18 cellular contexts compared by ENCODE assay signal in the genomic region with DNA sequence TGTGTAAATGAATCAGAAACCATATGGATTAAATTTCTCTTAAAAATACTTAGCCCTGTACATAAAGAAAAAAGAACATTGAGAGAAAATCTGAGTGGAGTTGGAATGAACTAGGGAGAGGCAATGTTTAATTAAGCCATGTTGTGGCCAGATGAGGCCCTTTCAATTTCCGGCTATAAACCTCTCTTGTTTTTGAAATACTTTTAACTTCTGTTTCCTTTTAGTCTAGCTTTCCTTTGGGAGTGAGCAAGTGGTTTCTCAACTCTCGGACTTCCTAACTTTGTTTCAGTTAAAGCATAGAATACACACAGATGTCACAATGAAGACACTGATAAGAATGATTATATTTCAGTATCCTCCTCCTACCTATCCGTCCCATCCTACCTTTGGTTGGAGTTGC.
A peak's percentile ranks its signal among the peaks of the same experiment; 100 is the strongest.
DNase-seq lines count a peak whose midpoint lies in the region; ATAC-seq, FAIRE-seq and TF ChIP-seq lines count a peak whose summit lies in the region.
"Had no signal": no experiment of that assay in that cellular context is flagged by ENCODE, and none has a peak within 500 bp of the region (broad histone marks: within the 10 kb centered on the region; RNA-seq: fewer than 3 reads in every experiment).

No MANE protein-coding gene starts in this region.

- H2AFZ ChIP-seq in HepG2 (ENCODE audit: low read length): no peak overlapping the region

- DNase-seq in Right ventricle myocardium superior: no peak
- DNase-seq in right atrium auricular region (ENCODE audit: low spot score): no peak
- DNase-seq in RPMI7951 (ENCODE audit: low read depth): peak; percentile 11
- no peak for DNase-seq in tibial nerve (ENCODE audit: low spot score in 2 of 2)
- DNase-seq in nucleus accumbens (lab: John Stamatoyannopoulos, UW): no peak
- no peak for DNase-seq in coronary artery (ENCODE audit: low spot score)
- no peak for DNase-seq in HepG2 (ENCODE audit: low spot score)
- DNase-seq: activated CD4-positive, alpha-beta T cell treated with anti-CD3 and anti-CD28 coated beads for 36 hours; activated CD8-positive, alpha-beta memory T cell treated with anti-CD3 and anti-CD28 coated beads, Interleukin-2, amount 50 U/mL, for 4 hours; CD8-positive, alpha-beta memory T cell; NCI-H2029 treated with DMSO at 0.1 percent for 48 hours; NCI-H510A treated with DMSO at 0.1 percent for 48 hours; SJCRH30; stimulated activated CD4-positive, alpha-beta T cell treated with anti-CD3 and anti-CD28 coated beads, Interleukin-15, amount 100 ng/mL, for 24 hours; stimulated activated naive CD4-positive, alpha-beta T cell treated with Interleukin-2 at 50 U/mL for 16 hours had no signal

- TF ChIP-seq POLR2A in tibial nerve (IDR thresholded peaks at IDR 0.05) (no peak), HepG2 (IDR thresholded peaks at IDR 0.05; ENCODE audit: insufficient read depth in 1 of 2, low read depth in 2 of 2, low read length in 2 of 2) (no peak)

- POLR2A ChIA-PET in HepG2 (lab: Yijun Ruan, JAX): no interaction called here

- peak; percentile 66 for ATAC-seq in Right ventricle myocardium superior (ENCODE audit: poor library complexity)
- no peak for ATAC-seq in HepG2
- ATAC-seq: activated CD4-positive, alpha-beta T cell treated with anti-CD3 and anti-CD28 coated beads for 36 hours had no signal

- H4K20me1 ChIP-seq in HepG2 (ENCODE audit: insufficient read depth, low read length): no peaks in the 10 kb centered on the region

- H3K79me2 ChIP-seq in HepG2 (ENCODE audit: insufficient read depth, low read length): no peaks in the 10 kb centered on the region

- TF ChIP-seq CTCF in right atrium auricular region (IDR thresholded peaks at IDR 0.05) (no peak), tibial nerve (IDR thresholded peaks at IDR 0.05) (no peak), coronary artery (IDR thresholded peaks at IDR 0.05) (no peak), HepG2 (CRISPR knock-in tag; IDR thresholded peaks at IDR 0.05) (no peak)

- in situ Hi-C loops in HepG2 (cut with HindIII; ENCODE audit: extremely low pct_ligation_motif_present, low pct_unique_long_range_greater_than_20kb): no loop called here

- no peak overlapping the region for H3K4me2 ChIP-seq in HepG2 (ENCODE audit: low read depth, low read length)

- H3K9ac ChIP-seq in HepG2 (ENCODE audit: insufficient read depth, low read depth, low read length): no peak overlapping the region

- no TSS peak for BruUV-seq in HepG2 (replicated peaks; lab: Mats Ljungman, UMichigan)

- TF ChIP-seq RAD21 in HepG2 (CRISPR knock-in tag; IDR thresholded peaks at IDR 0.05): no peak

- no peak overlapping the region for H3K27ac ChIP-seq in right atrium auricular region
- peak overlapping the region; percentile 23 for H3K27ac ChIP-seq in layer of hippocampus (ENCODE audit: low read depth, low read length)
- peak overlapping the region in 3 of 4 donors; percentile 5 to 58 (median 16) for H3K27ac ChIP-seq in tibial nerve
- peak overlapping the region in 1 of 2 donors; percentile 65 for H3K27ac ChIP-seq in coronary artery
- H3K27ac ChIP-seq in HepG2 (ENCODE audit: extremely low read length, insufficient read depth, low read length): no peak overlapping the region
- H3K27ac ChIP-seq: ascending aorta, SJCRH30 had no signal

- no peak for FAIRE-seq in HepG2 (lab: Jason Lieb, UNC)
- FAIRE-seq: A204.1 had no signal

- no peak overlapping the region for H3K4me3 ChIP-seq in right atrium auricular region
- H3K4me3 ChIP-seq in tibial nerve: no peak overlapping the region
- H3K4me3 ChIP-seq in coronary artery: no peak overlapping the region
- H3K4me3 ChIP-seq in HepG2 (replicated peaks in 1 of 3; ENCODE audit: insufficient read depth in 1 of 3, low read depth in 2 of 3, low read length in 3 of 3): no peak overlapping the region
- H3K4me3 ChIP-seq: ascending aorta, SJCRH30 had no signal

- CTCF ChIA-PET in HepG2 (lab: Yijun Ruan, JAX; ENCODE audit: low intra/inter-chr PET ratio, low total read pairs): no interaction called here

- H3K4me1 ChIP-seq in right atrium auricular region (peaks cover 0 to 20% of the 10 kb centered on the region in 2 donors), tibial nerve (peaks cover 0 to 28% (median 8%) of the 10 kb centered on the region in 4 donors), HepG2 (ENCODE audit: insufficient read depth, low read length) (no peaks in the 10 kb centered on the region)
- H3K4me1 ChIP-seq: ascending aorta had no signal

- intact Hi-C loops in Right ventricle myocardium superior (cut with DNase I) (no loop called here), HepG2 (cut with micrococcal nuclease; ENCODE audit: unreplicated experiment) (no loop called here)

- H3K9me3 ChIP-seq in right atrium auricular region (no peaks in the 10 kb centered on the region), tibial nerve (peaks cover 0 to 3% (median 0%) of the 10 kb centered on the region in 4 donors), HepG2 (ENCODE audit: low read length) (no peaks in the 10 kb centered on the region)
- H3K9me3 ChIP-seq: ascending aorta had no signal

- 56 to 59% methylated on average over 3 of the region's 3 CpGs for WGBS in tibial nerve, 2 donors
- 61% methylated on average over 3 of the region's 3 CpGs for WGBS in HepG2 (ENCODE audit: low lambda C conversion rate)

- TF ChIP-seq EP300 in tibial nerve (IDR thresholded peaks at IDR 0.05): no peak
- no peak for TF ChIP-seq EP300 in HepG2 (IDR thresholded peaks at IDR 0.05; ENCODE audit: low read depth in 2 of 2, low read length in 2 of 2)
- TF ChIP-seq EP300 in HepG2 (CRISPR knock-in tag; IDR thresholded peaks at IDR 0.05; ENCODE audit: borderline replicate concordance): no peak

- H3K36me3 ChIP-seq in right atrium auricular region (peaks cover 3% of the 10 kb centered on the region), tibial nerve (no peaks in the 10 kb centered on the region), HepG2 (replicated peaks in 1 of 2; ENCODE audit: control insufficient read depth in 1 of 2, insufficient read depth in 2 of 2, low read length in 2 of 2) (no peaks in the 10 kb centered on the region)
- H3K36me3 ChIP-seq: ascending aorta had no signal

- H3K27me3 ChIP-seq in right atrium auricular region: no peaks in the 10 kb centered on the region
- no peaks in the 10 kb centered on the region for H3K27me3 ChIP-seq in layer of hippocampus (ENCODE audit: control insufficient read depth, insufficient read depth, low read length)
- no peaks in the 10 kb centered on the region for H3K27me3 ChIP-seq in tibial nerve
- no peaks in the 10 kb centered on the region for H3K27me3 ChIP-seq in HepG2 (ENCODE audit: control insufficient read depth in 1 of 2, insufficient read depth in 2 of 2, low read length in 2 of 2)
- H3K27me3 ChIP-seq: ascending aorta, SJCRH30 had no signal

TF ChIP-seq in HepG2, 621 proteins besides CTCF, POLR2A, EP300 and RAD21:
- no peak for TF ChIP-seq ZNF17 (CRISPR knock-in tag; IDR thresholded peaks at IDR 0.05)
- TF ChIP-seq, protein P1, sequence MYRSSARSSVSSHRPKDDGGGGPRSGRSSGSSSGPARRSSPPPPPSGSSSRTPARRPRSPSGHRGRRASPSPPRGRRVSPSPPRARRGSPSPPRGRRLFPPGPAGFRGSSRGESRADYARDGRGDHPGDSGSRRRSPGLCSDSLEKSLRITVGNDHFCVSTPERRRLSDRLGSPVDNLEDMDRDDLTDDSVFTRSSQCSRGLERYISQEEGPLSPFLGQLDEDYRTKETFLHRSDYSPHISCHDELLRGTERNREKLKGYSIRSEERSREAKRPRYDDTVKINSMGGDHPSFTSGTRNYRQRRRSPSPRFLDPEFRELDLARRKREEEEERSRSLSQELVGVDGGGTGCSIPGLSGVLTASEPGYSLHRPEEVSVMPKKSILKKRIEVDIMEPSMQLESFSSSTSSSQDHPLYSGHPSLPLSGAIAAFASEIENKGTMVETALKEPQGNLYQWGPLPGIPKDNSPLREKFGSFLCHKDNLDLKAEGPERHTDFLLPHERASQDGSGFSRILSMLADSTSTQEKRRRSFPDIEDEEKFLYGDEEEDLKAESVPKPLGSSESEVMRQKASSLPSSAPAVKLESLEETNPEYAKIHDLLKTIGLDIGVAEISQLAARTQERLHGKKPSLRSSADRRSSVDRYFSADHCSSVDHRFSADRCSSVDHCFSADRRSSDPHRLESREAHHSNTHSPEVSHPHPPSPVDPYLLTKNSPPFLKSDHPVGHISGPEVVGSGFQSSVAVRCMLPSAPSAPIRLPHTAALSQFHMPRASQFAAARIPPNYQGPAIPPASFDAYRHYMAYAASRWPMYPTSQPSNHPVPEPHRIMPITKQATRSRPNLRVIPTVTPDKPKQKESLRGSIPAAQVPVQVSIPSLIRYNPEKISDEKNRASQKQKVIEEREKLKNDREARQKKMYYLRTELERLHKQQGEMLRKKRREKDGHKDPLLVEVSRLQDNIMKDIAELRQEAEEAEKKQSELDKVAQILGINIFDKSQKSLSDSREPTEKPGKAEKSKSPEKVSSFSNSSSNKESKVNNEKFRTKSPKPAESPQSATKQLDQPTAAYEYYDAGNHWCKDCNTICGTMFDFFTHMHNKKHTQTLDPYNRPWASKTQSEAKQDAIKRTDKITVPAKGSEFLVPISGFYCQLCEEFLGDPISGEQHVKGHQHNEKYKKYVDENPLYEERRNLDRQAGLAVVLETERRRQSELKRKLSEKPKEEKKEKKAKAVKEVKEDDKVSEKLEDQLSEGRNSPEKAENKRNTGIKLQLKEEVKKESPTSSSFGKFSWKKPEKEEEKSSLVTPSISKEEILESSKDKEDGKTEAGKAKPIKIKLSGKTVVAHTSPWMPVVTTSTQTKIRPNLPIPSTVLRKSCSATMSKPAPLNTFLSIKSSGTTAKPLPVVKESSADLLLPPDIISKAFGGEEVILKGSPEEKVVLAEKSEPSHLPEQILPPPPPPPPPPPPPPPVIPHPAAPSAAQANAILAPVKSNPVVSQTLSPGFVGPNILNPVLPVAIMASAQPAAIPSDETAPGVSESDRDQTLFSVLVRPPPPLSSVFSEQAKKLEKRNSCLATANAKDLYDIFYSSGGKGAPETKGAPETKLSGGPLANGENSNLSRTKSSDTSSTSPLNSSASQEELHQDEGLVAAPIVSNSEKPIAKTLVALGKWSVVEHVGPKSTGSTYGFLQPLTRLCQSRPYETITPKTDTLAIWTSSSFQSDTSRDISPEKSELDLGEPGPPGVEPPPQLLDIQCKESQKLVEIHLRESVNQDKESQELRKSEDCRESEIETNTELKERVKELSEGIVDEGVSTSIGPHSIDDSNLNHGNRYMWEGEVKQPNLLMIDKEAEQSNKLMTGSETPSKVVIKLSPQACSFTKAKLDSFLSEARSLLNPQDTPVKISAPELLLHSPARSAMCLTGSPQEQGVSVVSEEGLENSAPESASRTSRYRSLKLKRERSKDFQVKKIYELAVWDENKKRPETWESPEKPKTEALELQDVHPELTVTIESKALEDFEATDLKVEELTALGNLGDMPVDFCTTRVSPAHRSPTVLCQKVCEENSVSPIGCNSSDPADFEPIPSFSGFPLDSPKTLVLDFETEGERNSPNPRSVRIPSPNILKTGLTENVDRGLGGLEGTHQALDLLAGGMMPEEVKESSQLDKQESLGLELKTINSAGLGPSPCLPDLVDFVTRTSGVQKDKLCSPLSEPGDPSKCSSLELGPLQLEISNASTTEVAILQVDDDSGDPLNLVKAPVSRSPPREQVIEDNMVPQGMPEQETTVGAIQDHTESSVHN (CRISPR knock-in tag; IDR thresholded peaks at IDR 0.05): no peak
- TF ChIP-seq ZNF30 (CRISPR knock-in tag; IDR thresholded peaks at IDR 0.05): no peak
- TF ChIP-seq ZKSCAN1 (IDR thresholded peaks at IDR 0.05; ENCODE audit: low read length): no peak

Comparison
In these comparisons a context has a peak if more than half of its experiments do, and no peak if none do; other contexts are left out.
1. H3K27ac ChIP-seq: peak in layer of hippocampus (single experiment) and tibial nerve (3 of 4); none in right atrium auricular region (0 of 2) and HepG2 (single experiment).